Comparison of ENCODE assay signal across 21 cellular contexts in the genomic region with DNA sequence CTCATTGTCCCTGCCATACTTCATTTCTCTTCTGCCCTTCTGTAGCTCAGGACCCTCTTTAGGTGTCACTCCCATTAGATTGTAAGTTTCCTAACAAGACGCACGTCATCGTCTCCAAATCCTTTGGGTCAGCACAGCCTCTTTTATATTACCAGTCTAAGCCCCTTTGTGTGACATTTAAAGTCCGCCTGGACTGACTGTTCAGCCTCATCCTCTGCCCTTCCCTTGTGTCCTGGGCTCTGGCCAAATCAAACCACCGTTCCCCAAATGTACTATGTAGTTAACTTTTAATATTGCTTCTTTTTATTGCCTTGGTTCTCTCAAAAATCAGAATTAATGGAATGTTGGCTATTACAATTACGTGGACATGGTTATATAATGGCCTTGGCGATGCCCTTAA. TPM values are rescaled to one million over a fixed set of nuclear protein-coding genes. Genes with fewer than 3 reads are reported as not detected.
DNase-seq lines count a peak whose midpoint lies in the region; ATAC-seq and TF ChIP-seq lines count a peak whose summit lies in the region.
"Had no signal": no experiment of that assay in that cellular context is flagged by ENCODE, and none has a peak within 500 bp of the region (broad histone marks: within the 10 kb centered on the region; RNA-seq: fewer than 3 reads in every experiment).

No MANE protein-coding gene starts in this region.

- 37% methylated on average over 7 of the region's 7 CpGs for WGBS in prostate gland

- peaks cover 92% of the 10 kb centered on the region for H3K4me1 Mint-ChIP-seq in activated naive CD4-positive, alpha-beta T cell treated with anti-CD3 and anti-CD28 coated beads, Interleukin-2, amount 50 U/mL, for 24 hours
- H3K4me1 Mint-ChIP-seq in CD8-positive, alpha-beta T cell (ENCODE audit: low read depth) = peaks cover 86% of the 10 kb centered on the region

- no peaks in the 10 kb centered on the region for H3K9me3 ChIP-seq in CD8-positive, alpha-beta T cell (ENCODE audit: low read length)
- H3K9me3 ChIP-seq in prostate gland = no peaks in the 10 kb centered on the region

- H3K27ac ChIP-seq in CD8-positive, alpha-beta T cell (ENCODE audit: low read depth, low read length) = no peak overlapping the region
- H3K27ac ChIP-seq in foreskin keratinocyte (peak overlapping the region; percentile 79), prostate gland (peak overlapping the region; percentile 52 to 58)
- H3K27ac ChIP-seq: BLaER1, PC-9, RWPE1 had no signal

- H3K36me3 Mint-ChIP-seq in activated naive CD4-positive, alpha-beta T cell treated with anti-CD3 and anti-CD28 coated beads, Interleukin-2, amount 50 U/mL, for 24 hours = peaks cover 13% of the 10 kb centered on the region
- H3K36me3 Mint-ChIP-seq in CD8-positive, alpha-beta T cell = peaks cover 30% of the 10 kb centered on the region
- H3K36me3 Mint-ChIP-seq: IgD-negative memory B cell had no signal

- no peaks in the 10 kb centered on the region for H3K27me3 Mint-ChIP-seq in activated naive CD4-positive, alpha-beta T cell treated with anti-CD3 and anti-CD28 coated beads, Interleukin-2, amount 50 U/mL, for 24 hours
- H3K27me3 Mint-ChIP-seq in CD8-positive, alpha-beta T cell (ENCODE audit: low read depth) = no peaks in the 10 kb centered on the region
- H3K27me3 Mint-ChIP-seq: IgD-negative memory B cell had no signal

- TF ChIP-seq POLR2A in prostate gland (IDR thresholded peaks at IDR 0.05) = no peak

- CTCF ChIA-PET in CD8-positive, alpha-beta T cell (lab: Charles Lee) = no interaction called here

- H3K9me3 Mint-ChIP-seq in activated naive CD4-positive, alpha-beta T cell treated with anti-CD3 and anti-CD28 coated beads, Interleukin-2, amount 50 U/mL, for 24 hours = no peaks in the 10 kb centered on the region
- peaks cover 2% of the 10 kb centered on the region for H3K9me3 Mint-ChIP-seq in CD8-positive, alpha-beta T cell

- ATAC-seq in CD8-positive, alpha-beta T cell = no peak
- ATAC-seq in foreskin keratinocyte (no peak), HG02970 (IDR thresholded peaks at IDR 0.05; ENCODE audit: low FRiP score, unreplicated experiment) (no peak)

- H3K4me3 Mint-ChIP-seq in activated naive CD4-positive, alpha-beta T cell treated with anti-CD3 and anti-CD28 coated beads, Interleukin-2, amount 50 U/mL, for 24 hours = no peak overlapping the region
- H3K4me3 Mint-ChIP-seq in CD8-positive, alpha-beta T cell = no peak overlapping the region
- H3K4me3 Mint-ChIP-seq: IgD-negative memory B cell had no signal

- H3K27me3 ChIP-seq in CD8-positive, alpha-beta T cell (ENCODE audit: insufficient read depth, low read length) = no peaks in the 10 kb centered on the region
- H3K27me3 ChIP-seq in foreskin keratinocyte (no peaks in the 10 kb centered on the region), prostate gland (replicated peaks; ENCODE audit: insufficient read depth) (no peaks in the 10 kb centered on the region)
- H3K27me3 ChIP-seq: BLaER1 had no signal

- H3K4me3 ChIP-seq in CD8-positive, alpha-beta T cell (ENCODE audit: low read depth, low read length) = no peak overlapping the region
- no peak overlapping the region for H3K4me3 ChIP-seq in prostate gland
- H3K4me3 ChIP-seq: BLaER1, PC-9 had no signal

- intact Hi-C loops in CD8-positive, alpha-beta T cell (cut with DNase I, micrococcal nuclease) = no loop called here
- intact Hi-C loops in prostate gland (cut with DNase I) = no loop called here

- DNase-seq in activated naive CD4-positive, alpha-beta T cell treated with anti-CD3 and anti-CD28 coated beads, Interleukin-2, amount 50 U/mL, for 16 hours = no peak
- no peak for DNase-seq in CD8-positive, alpha-beta T cell
- DNase-seq in foreskin keratinocyte (no peak), prostate gland (ENCODE audit: low spot score) (peak; percentile 66), NCI-H446 treated with DMSO at 0.1 percent for 48 hours (lab: John Stamatoyannopoulos, UW) (no peak)
- DNase-seq: COR-L47, DMS 273 treated with DMSO at 0.1 percent for 48 hours, HCEC 1CT, Kasumi-1, MM.1S, NCI-H1092, NCI-H1436 treated with DMSO at 0.1 percent for 48 hours, NCI-H2029, NCI-H345, NCI-H526, PC-9 had no signal

- H3K36me3 ChIP-seq in CD8-positive, alpha-beta T cell (ENCODE audit: insufficient read depth, low read length) = no peaks in the 10 kb centered on the region
- H3K36me3 ChIP-seq in prostate gland = no peaks in the 10 kb centered on the region

- POLR2A ChIA-PET in CD8-positive, alpha-beta T cell (lab: Charles Lee) = no interaction called here

- peaks cover 39% of the 10 kb centered on the region for H3K4me1 ChIP-seq in CD8-positive, alpha-beta T cell (ENCODE audit: insufficient read depth, low read length)
- H3K4me1 ChIP-seq in foreskin keratinocyte (peaks cover 8% of the 10 kb centered on the region), prostate gland (replicated peaks) (peaks cover 8% of the 10 kb centered on the region)

- no peak for TF ChIP-seq CTCF in CD8-positive, alpha-beta T cell (IDR thresholded peaks at IDR 0.05)
- TF ChIP-seq CTCF in foreskin keratinocyte (conservative IDR thresholded peaks at IDR 0.05) (no peak), prostate gland (IDR thresholded peaks at IDR 0.05) (no peak)

- H3K27ac Mint-ChIP-seq in activated naive CD4-positive, alpha-beta T cell treated with anti-CD3 and anti-CD28 coated beads, Interleukin-2, amount 50 U/mL, for 24 hours = peak overlapping the region; percentile 84
- peak overlapping the region; percentile 70 for H3K27ac Mint-ChIP-seq in CD8-positive, alpha-beta T cell
- H3K27ac Mint-ChIP-seq: IgD-negative memory B cell had no signal

RNA-seq across cellular contexts. Expression of a gene that starts 38.2 kb away (rescaled TPM):
- total RNA-seq in CD8-positive, alpha-beta T cell = 100 to 1,000 TPM; 110 to 111 TPM
- total RNA-seq in foreskin keratinocyte (58.4 and 64.8 TPM in 2 replicates), prostate gland (10 to 100 TPM; 10.1 to 12.9 TPM)
- 56.4 and 57.3 TPM in 2 replicates for polyA plus RNA-seq in foreskin keratinocyte

RNA-seq across cellular contexts. Expression of a gene that starts 48.9 kb away (rescaled TPM):
- total RNA-seq in CD8-positive, alpha-beta T cell = 10 to 100 TPM; 52.1 to 54.9 TPM
- total RNA-seq in foreskin keratinocyte (55.1 and 66.5 TPM in 2 replicates), prostate gland (10 to 100 TPM; 19.8 to 24.0 TPM)
- 39.9 and 50.6 TPM in 2 replicates for polyA plus RNA-seq in foreskin keratinocyte
